22 cellular contexts compared by ENCODE assay signal in genomic region chr4:752196-752861, GRCh38. TPM values are rescaled to one million over a fixed set of nuclear protein-coding genes. Genes with fewer than 3 reads are reported as not detected.
DNase-seq lines count a peak whose midpoint lies in the region; ATAC-seq and TF ChIP-seq lines count a peak whose summit lies in the region.
"Had no signal": no experiment of that assay in that cellular context is flagged by ENCODE, and none has a peak within 500 bp of the region (broad histone marks: within the 10 kb centered on the region; RNA-seq: fewer than 3 reads in every experiment).

No MANE protein-coding gene starts in this region.

- peaks cover 78% of the 10 kb centered on the region for H3K36me3 Mint-ChIP-seq in nephron (ENCODE audit: low read depth)

- TF ChIP-seq CTCF in brain microvascular endothelial cell (IDR thresholded peaks at IDR 0.05; ENCODE audit: low read depth, low read length, missing control alignments) (no peak), nephron (IDR thresholded peaks at IDR 0.05; ENCODE audit: unreplicated experiment in 3 of 3) (no peak)

- H3K9me3 Mint-ChIP-seq in nephron: no peaks in the 10 kb centered on the region
- H3K9me3 Mint-ChIP-seq: activated naive CD8-positive, alpha-beta T cell treated with anti-CD3 and anti-CD28 coated beads, Interleukin-2, amount 50 U/mL, for 24 hours; type B pancreatic cell had no signal

- peaks cover 14% of the 10 kb centered on the region for H3K36me3 ChIP-seq in brain microvascular endothelial cell (replicated peaks)

- in situ Hi-C loops in G401 (cut with HindIII; ENCODE audit: low sequenced_read_pairs) (no loop called here), brain microvascular endothelial cell (cut with HindIII; ENCODE audit: low pct_ligation_motif_present, low sequenced_read_pairs) (no loop called here)

- peak; percentile 71 for DNase-seq in G401 (ENCODE audit: low spot score)
- peak; percentile 70 for DNase-seq in NCI-H1694 treated with DMSO at 0.1 percent for 48 hours (lab: John Stamatoyannopoulos, UW)
- no peak for DNase-seq in brain microvascular endothelial cell
- no peak for DNase-seq in AG08395 (ENCODE audit: low spot score)
- no peak for DNase-seq in NCI-H1092 (lab: John Stamatoyannopoulos, UW)
- DNase-seq: activated CD4-positive, alpha-beta T cell treated with anti-CD3 and anti-CD28 coated beads, Interleukin-2, amount 50 U/mL, for 48 hours; activated CD4-positive, CD25-positive, alpha-beta regulatory T cell; activated effector memory CD4-positive, alpha-beta T cell treated with Interleukin-2 at 50 U/mL for 16 hours; activated naive CD8-positive, alpha-beta T cell treated with anti-CD3 and anti-CD28 coated beads, Interleukin-2, amount 50 U/mL, for 24 hours; COR-L47; DND-41; NCI-H1417 treated with DMSO at 0.1 percent for 48 hours; NCI-H748 treated with DMSO at 0.1 percent for 48 hours; stimulated activated CD4-positive, alpha-beta T cell treated with anti-CD3 and anti-CD28 coated beads, Interleukin-4, amount 100 ng/mL, for 4 hours had no signal

- no peak for ATAC-seq in GM21825 (IDR thresholded peaks at IDR 0.05; ENCODE audit: unreplicated experiment)
- no peak for ATAC-seq in HG03280 (IDR thresholded peaks at IDR 0.05; ENCODE audit: unreplicated experiment)
- ATAC-seq: activated naive CD8-positive, alpha-beta T cell treated with anti-CD3 and anti-CD28 coated beads, Interleukin-2, amount 50 U/mL, for 24 hours; left lung had no signal

- H3K4me1 Mint-ChIP-seq in nephron: peaks cover 36% of the 10 kb centered on the region
- H3K4me1 Mint-ChIP-seq: activated naive CD8-positive, alpha-beta T cell treated with anti-CD3 and anti-CD28 coated beads, Interleukin-2, amount 50 U/mL, for 24 hours had no signal

- H3K4me3 ChIP-seq in brain microvascular endothelial cell (ENCODE audit: low read depth, low read length): no peak overlapping the region
- H3K4me3 ChIP-seq: cardiac muscle cell, left lung had no signal

- no peaks in the 10 kb centered on the region for H3K27me3 Mint-ChIP-seq in nephron (ENCODE audit: low read depth)
- H3K27me3 Mint-ChIP-seq: activated naive CD8-positive, alpha-beta T cell treated with anti-CD3 and anti-CD28 coated beads, Interleukin-2, amount 50 U/mL, for 24 hours; type B pancreatic cell had no signal

- H3K27ac Mint-ChIP-seq in nephron: peak overlapping the region; percentile 78 to 82 (median 80)
- H3K27ac Mint-ChIP-seq: activated naive CD8-positive, alpha-beta T cell treated with anti-CD3 and anti-CD28 coated beads, Interleukin-2, amount 50 U/mL, for 24 hours; type B pancreatic cell had no signal

- H3K27ac ChIP-seq in brain microvascular endothelial cell: peak overlapping the region; percentile 38
- H3K27ac ChIP-seq: cardiac muscle cell, left lung, neutrophil, RWPE1 had no signal

- H3K27me3 ChIP-seq in brain microvascular endothelial cell (replicated peaks): no peaks in the 10 kb centered on the region
- H3K27me3 ChIP-seq: cardiac muscle cell, left lung, neutrophil had no signal

- H3K4me3 Mint-ChIP-seq in nephron: peak overlapping the region in 2 of 3 experiments; percentile 48 to 50
- H3K4me3 Mint-ChIP-seq: activated naive CD8-positive, alpha-beta T cell treated with anti-CD3 and anti-CD28 coated beads, Interleukin-2, amount 50 U/mL, for 24 hours; type B pancreatic cell had no signal

RNA-seq across cellular contexts. Expression of gene PCGF3, which starts 46.7 kb away (rescaled TPM):
- 27.1 and 34.1 TPM in 2 replicates for total RNA-seq in G401 (2014; rRNA removed; shearing (Covaris generic))

Comparison
In these comparisons a context has a peak if more than half of its experiments do, and no peak if none do; other contexts are left out.
1. DNase-seq: peak in G401 (single experiment) and NCI-H1694 treated with DMSO at 0.1 percent for 48 hours (single experiment); none in brain microvascular endothelial cell (single experiment), AG08395 (single experiment) and NCI-H1092 (single experiment).